Comparison of ENCODE assay signal across 11 cellular contexts in genomic region chr6:104940238-104940880, GRCh38. TPM values are rescaled to one million over a fixed set of nuclear protein-coding genes. Genes with fewer than 3 reads are reported as not detected.
DNase-seq lines count a peak whose midpoint lies in the region; ATAC-seq and TF ChIP-seq lines count a peak whose summit lies in the region.
"Had no signal": no experiment of that assay in that cellular context is flagged by ENCODE, and none has a peak within 500 bp of the region (broad histone marks: within the 10 kb centered on the region; RNA-seq: fewer than 3 reads in every experiment).

No MANE protein-coding gene starts in this region.

- ATAC-seq in effector memory CD8-positive, alpha-beta T cell (replicated peaks), result no peak
- ATAC-seq in GM18907 (IDR thresholded peaks at IDR 0.05; ENCODE audit: unreplicated experiment), result no peak
- no peak for ATAC-seq in body of pancreas

- H3K27me3 ChIP-seq in skeletal muscle satellite cell (ENCODE audit: control insufficient read depth, insufficient read depth, low read length) (peaks cover 67% of the 10 kb centered on the region), body of pancreas (peaks cover 0 to 21% of the 10 kb centered on the region in 2 donors)

- H3K27me3 Mint-ChIP-seq in activated CD4-positive, alpha-beta T cell treated with anti-CD3 and anti-CD28 coated beads, Interleukin-2, amount 10 ng/mL, durations not matched to agents 24 days and 14 days, result peaks cover 43% of the 10 kb centered on the region
- peaks cover 20 to 25% of the 10 kb centered on the region in 2 donors for H3K27me3 Mint-ChIP-seq in effector memory CD8-positive, alpha-beta T cell

- H3K4me3 ChIP-seq in skeletal muscle satellite cell (ENCODE audit: low read length) (peak overlapping the region; percentile 69), body of pancreas (no peak overlapping the region)

- peaks cover 6% of the 10 kb centered on the region for H3K4me1 ChIP-seq in skeletal muscle satellite cell (ENCODE audit: control insufficient read depth, insufficient read depth, low read length)
- peaks cover 6% of the 10 kb centered on the region for H3K4me1 ChIP-seq in body of pancreas

- H3K4me3 Mint-ChIP-seq in activated CD4-positive, alpha-beta T cell treated with anti-CD3 and anti-CD28 coated beads, Interleukin-2, amount 10 ng/mL, durations not matched to agents 24 days and 14 days, result peak overlapping the region; percentile 26
- H3K4me3 Mint-ChIP-seq in effector memory CD8-positive, alpha-beta T cell, result no peak overlapping the region

- peaks cover 6% of the 10 kb centered on the region for H3K9me3 ChIP-seq in skeletal muscle satellite cell (replicated peaks; ENCODE audit: low read length)
- H3K9me3 ChIP-seq in body of pancreas, result no peaks in the 10 kb centered on the region

- intact Hi-C loops in activated CD4-positive, alpha-beta T cell treated with anti-CD3 and anti-CD28 coated beads, Interleukin-2, amount 10 ng/mL, durations not matched to agents 24 days and 14 days (cut with micrococcal nuclease), result loop anchor here (2.0 to 5.0 kb wide), 2 partner anchors 18 to 137 kb away; no protein-coding TSS in a partner anchor
- intact Hi-C loops in body of pancreas (cut with DNase I), result no loop called here

- no peak for TF ChIP-seq CTCF in body of pancreas (IDR thresholded peaks at IDR 0.05)

- H3K9me3 Mint-ChIP-seq in activated CD4-positive, alpha-beta T cell treated with anti-CD3 and anti-CD28 coated beads, Interleukin-2, amount 10 ng/mL, durations not matched to agents 24 days and 14 days, result peaks cover 4% of the 10 kb centered on the region
- no peaks in the 10 kb centered on the region for H3K9me3 Mint-ChIP-seq in effector memory CD8-positive, alpha-beta T cell

- no peak overlapping the region for H3K9ac ChIP-seq in skeletal muscle satellite cell (ENCODE audit: low read depth, low read length)

- no peaks in the 10 kb centered on the region for H3K36me3 ChIP-seq in skeletal muscle satellite cell (ENCODE audit: insufficient read depth, low read length)
- H3K36me3 ChIP-seq in body of pancreas (replicated peaks in 1 of 2; ENCODE audit: insufficient read depth in 1 of 2, low read depth in 2 of 2), result no peaks in the 10 kb centered on the region

- H3K27ac ChIP-seq in caudate nucleus (ENCODE audit: low read depth, low read length), result no peak overlapping the region
- no peak overlapping the region for H3K27ac ChIP-seq in body of pancreas

- DNase-seq in activated CD4-positive, alpha-beta T cell treated with anti-CD3 and anti-CD28 coated beads, Interleukin-2, amount 10 ng/mL, durations not matched to agents 24 days and 14 days, result no peak
- DNase-seq in activated CD4-positive, alpha-beta T cell treated with anti-CD3 and anti-CD28 coated beads for 48 hours, result no peak
- DNase-seq in caudate nucleus (lab: John Stamatoyannopoulos, UW) (peak in 48 of 61 donors; percentile 3 to 83 (median 44)), iPS-NIHi7 (ENCODE audit: extremely low spot score) (peak; percentile 84), body of pancreas (no peak)
- no peak for DNase-seq in effector memory CD8-positive, alpha-beta T cell
- DNase-seq: activated CD8-positive, alpha-beta memory T cell treated with anti-CD3 and anti-CD28 coated beads, Interleukin-2, amount 10 ng/mL, durations not matched to agents 7 days and 5 days; NCI-H2081 treated with DMSO at 0.1 percent for 48 hours; SHP77 treated with DMSO at 0.1 percent for 48 hours had no signal

- no peaks in the 10 kb centered on the region for H3K36me3 Mint-ChIP-seq in activated CD4-positive, alpha-beta T cell treated with anti-CD3 and anti-CD28 coated beads, Interleukin-2, amount 10 ng/mL, durations not matched to agents 24 days and 14 days (ENCODE audit: low read depth)
- peaks cover 6% of the 10 kb centered on the region for H3K36me3 Mint-ChIP-seq in effector memory CD8-positive, alpha-beta T cell (ENCODE audit: insufficient read depth)

- no peak for TF ChIP-seq POLR2A in body of pancreas (IDR thresholded peaks at IDR 0.05)

- peaks cover 2% of the 10 kb centered on the region for H3K4me1 Mint-ChIP-seq in activated CD4-positive, alpha-beta T cell treated with anti-CD3 and anti-CD28 coated beads, Interleukin-2, amount 10 ng/mL, durations not matched to agents 24 days and 14 days
- H3K4me1 Mint-ChIP-seq in effector memory CD8-positive, alpha-beta T cell (ENCODE audit: low read depth in 2 of 2), result peaks cover 0 to 2% of the 10 kb centered on the region in 2 donors

- WGBS in body of pancreas, 2 donors, result 11 to 20% methylated on average over 25 to 69 of the region's 87 CpGs

- no peak overlapping the region for H3K27ac Mint-ChIP-seq in activated CD4-positive, alpha-beta T cell treated with anti-CD3 and anti-CD28 coated beads, Interleukin-2, amount 10 ng/mL, durations not matched to agents 24 days and 14 days
- no peak overlapping the region for H3K27ac Mint-ChIP-seq in effector memory CD8-positive, alpha-beta T cell
- H3K27ac Mint-ChIP-seq: activated CD8-positive, alpha-beta memory T cell treated with anti-CD3 and anti-CD28 coated beads, Interleukin-2, amount 10 ng/mL, durations not matched to agents 7 days and 5 days had no signal

- peak overlapping the region; percentile 88 for H3K4me2 ChIP-seq in skeletal muscle satellite cell (ENCODE audit: low read length)

RNA-seq across cellular contexts. Expression of gene LIN28B, which starts 16.5 kb away (rescaled TPM):
- total RNA-seq in activated CD4-positive, alpha-beta T cell treated with anti-CD3 and anti-CD28 coated beads, Interleukin-2, amount 10 ng/mL, durations not matched to agents 24 days and 14 days, result not detected in 2 replicates
- total RNA-seq in skeletal muscle satellite cell (2012; rRNA removed), result not detected in 2 replicates
- not detected for total RNA-seq in body of pancreas
- total RNA-seq: activated CD8-positive, alpha-beta memory T cell treated with anti-CD3 and anti-CD28 coated beads, Interleukin-2, amount 10 ng/mL, durations not matched to agents 7 days and 5 days had no signal

Comparison
In these comparisons a context has a peak if more than half of its experiments do, and no peak if none do; other contexts are left out.
1. DNase-seq: peak in caudate nucleus (48 of 61) and iPS-NIHi7 (single experiment); none in activated CD4-positive, alpha-beta T cell treated with anti-CD3 and anti-CD28 coated beads, Interleukin-2, amount 10 ng/mL, durations not matched to agents 24 days and 14 days (single experiment), activated CD4-positive, alpha-beta T cell treated with anti-CD3 and anti-CD28 coated beads for 48 hours (single experiment), effector memory CD8-positive, alpha-beta T cell (0 of 3) and body of pancreas (0 of 4).